Comparison of ENCODE assay signal across 9 cellular contexts in the genomic region with DNA sequence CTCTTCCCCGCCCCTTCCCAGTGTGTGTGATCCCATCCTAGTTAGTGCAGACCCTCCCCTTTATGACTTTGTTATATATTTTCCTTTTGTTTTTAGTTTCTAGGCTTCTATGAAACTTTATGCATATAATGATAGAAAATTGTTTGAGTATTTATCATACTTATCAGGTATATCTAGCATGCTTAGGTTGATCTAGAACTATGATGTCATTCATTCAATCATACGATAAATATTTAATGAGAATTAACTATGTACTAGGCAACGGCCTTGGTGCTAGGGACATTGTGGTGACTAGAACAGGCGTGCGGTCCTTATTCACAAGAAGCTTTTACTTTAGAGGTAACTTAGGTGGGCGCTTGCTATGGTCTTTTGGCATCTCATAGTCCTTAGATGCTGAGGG. TPM values are rescaled to one million over a fixed set of nuclear protein-coding genes. Genes with fewer than 3 reads are reported as not detected.
"Had no signal": no experiment of that assay in that cellular context is flagged by ENCODE, and none has a peak within 500 bp of the region (broad histone marks: within the 10 kb centered on the region; RNA-seq: fewer than 3 reads in every experiment).

No MANE protein-coding gene starts in this region.

- H3K4me3 Mint-ChIP-seq: GM23338, H9, HFFc6 had no signal

- H3K4me2 ChIP-seq: GM23338 had no signal

- ATAC-seq: GM23338, K562 had no signal

- H3K4me1 Mint-ChIP-seq: GM23338, H9 had no signal

- H3K27ac ChIP-seq: HL-60 had no signal

- H3K4me3 ChIP-seq: GM23338, K562 had no signal

- DNase-seq: H9, HCEC 1CT, HFFc6, IMR-90 had no signal

- H3K27ac Mint-ChIP-seq: GM23338, H9, HFFc6 had no signal

- H2AFZ ChIP-seq: GM23338 had no signal

RNA-seq across cellular contexts. Expression of a gene that starts 13.6 kb away (rescaled TPM):
- total RNA-seq: GM23338, H1, H9, HFFc6, HT1080, IMR-90 had no signal
- polyA plus RNA-seq: GM23338, H1, IMR-90 had no signal
